In genomic region chr1:57850572-57850971, GRCh38 we compare ENCODE assay signal across 27 cellular contexts.
"Had no signal": no experiment of that assay in that cellular context is flagged by ENCODE, and none has a peak within 500 bp of the region (broad histone marks: within the 10 kb centered on the region; RNA-seq: fewer than 3 reads in every experiment).

No MANE protein-coding gene starts in this region.

- ATAC-seq: natural killer cell treated with Interleukin-12 subunit alpha and Interleukin-12 subunit beta and Interleukin-15 and Interleukin-18, amount 100 ng/mL, for 72 hours; psoas muscle; right cardiac atrium; right lobe of liver; stimulated activated effector memory CD8-positive, alpha-beta T cell treated with anti-CD3 and anti-CD28 coated beads, Interleukin-12 subunit alpha, Interleukin-12 subunit beta, amount 100 ng/mL, for 72 hours; stimulated activated naive B cell treated with anti-CD40 and anti-IgM and Interleukin-4, amounts not matched to agents 10 μg/mL and 1 μg/mL and 100 μg/mL, for 72 hours had no signal

- H3K79me2 ChIP-seq: parathyroid adenoma had no signal

- H2AFZ ChIP-seq: parathyroid adenoma had no signal

- H3K27me3 Mint-ChIP-seq: stimulated activated naive B cell treated with anti-CD40 and anti-IgM and Interleukin-4, amounts not matched to agents 10 μg/mL and 1 μg/mL and 100 μg/mL, for 72 hours had no signal

- H3K27ac Mint-ChIP-seq: natural killer cell treated with Interleukin-12 subunit alpha and Interleukin-12 subunit beta and Interleukin-15 and Interleukin-18, amount 100 ng/mL, for 72 hours; nephron progenitor cell; progenitor cell of endocrine pancreas; stimulated activated effector memory CD8-positive, alpha-beta T cell treated with anti-CD3 and anti-CD28 coated beads, Interleukin-12 subunit alpha, Interleukin-12 subunit beta, amount 100 ng/mL, for 72 hours; stimulated activated naive B cell treated with anti-CD40 and anti-IgM and Interleukin-4, amounts not matched to agents 10 μg/mL and 1 μg/mL and 100 μg/mL, for 72 hours; stimulated activated naive CD8-positive, alpha-beta T cell treated with anti-CD3 and anti-CD28 coated beads, Interleukin-15, Interleukin-2, amounts not matched to agents 100 ng/mL and 50 ng/mL, for 24 hours had no signal

- H3K36me3 ChIP-seq: neutrophil, right lobe of liver, sigmoid colon, stomach, thoracic aorta, thyroid gland, tibial nerve, upper lobe of left lung, vagina had no signal

- H3K4me1 Mint-ChIP-seq: nephron progenitor cell; stimulated activated effector memory CD8-positive, alpha-beta T cell treated with anti-CD3 and anti-CD28 coated beads, Interleukin-12 subunit alpha, Interleukin-12 subunit beta, amount 100 ng/mL, for 72 hours; stimulated activated naive B cell treated with anti-CD40 and anti-IgM and Interleukin-4, amounts not matched to agents 10 μg/mL and 1 μg/mL and 100 μg/mL, for 72 hours had no signal

- H3K36me3 Mint-ChIP-seq: natural killer cell treated with Interleukin-12 subunit alpha and Interleukin-12 subunit beta and Interleukin-15 and Interleukin-18, amount 100 ng/mL, for 72 hours; stimulated activated effector memory CD8-positive, alpha-beta T cell treated with anti-CD3 and anti-CD28 coated beads, Interleukin-12 subunit alpha, Interleukin-12 subunit beta, amount 100 ng/mL, for 72 hours; stimulated activated naive B cell treated with anti-CD40 and anti-IgM and Interleukin-4, amounts not matched to agents 10 μg/mL and 1 μg/mL and 100 μg/mL, for 72 hours had no signal

- H3K4me3 Mint-ChIP-seq: natural killer cell treated with Interleukin-12 subunit alpha and Interleukin-12 subunit beta and Interleukin-15 and Interleukin-18, amount 100 ng/mL, for 72 hours; nephron progenitor cell; neural crest cell; stimulated activated effector memory CD8-positive, alpha-beta T cell treated with anti-CD3 and anti-CD28 coated beads, Interleukin-12 subunit alpha, Interleukin-12 subunit beta, amount 100 ng/mL, for 72 hours; stimulated activated naive B cell treated with anti-CD40 and anti-IgM and Interleukin-4, amounts not matched to agents 10 μg/mL and 1 μg/mL and 100 μg/mL, for 72 hours; stimulated activated naive CD8-positive, alpha-beta T cell treated with anti-CD3 and anti-CD28 coated beads, Interleukin-15, Interleukin-2, amounts not matched to agents 100 ng/mL and 50 ng/mL, for 24 hours had no signal

- H3K4me1 ChIP-seq: parathyroid adenoma, psoas muscle, right lobe of liver, sigmoid colon, stomach, thyroid gland, tibial nerve, upper lobe of left lung, vagina had no signal

- H3K27me3 ChIP-seq: neutrophil, right lobe of liver, sigmoid colon, stomach, thyroid gland, tibial nerve, upper lobe of left lung, vagina had no signal

- H3K4me3 ChIP-seq: psoas muscle, right lobe of liver, sigmoid colon, stomach, thoracic aorta, thyroid gland, tibial nerve, upper lobe of left lung, vagina had no signal

- H3K27ac ChIP-seq: neutrophil, parathyroid adenoma, psoas muscle, right lobe of liver, sigmoid colon, stomach, thoracic aorta, thyroid gland, tibial nerve, upper lobe of left lung, vagina had no signal

- H3K9me3 Mint-ChIP-seq: nephron progenitor cell; neural crest cell; stimulated activated naive CD8-positive, alpha-beta T cell treated with anti-CD3 and anti-CD28 coated beads, Interleukin-15, Interleukin-2, amounts not matched to agents 100 ng/mL and 50 ng/mL, for 24 hours had no signal

- DNase-seq: nephron progenitor cell; nucleus accumbens; posterior cingulate gyrus; psoas muscle; right cardiac atrium; right lobe of liver; sigmoid colon; stimulated activated CD4-positive, alpha-beta T cell treated with anti-CD3 and anti-CD28 coated beads, Interleukin-15, amount 100 ng/mL, for 24 hours; stimulated activated CD4-positive, alpha-beta T cell treated with anti-CD3 and anti-CD28 coated beads, Interleukin-2, amount 100 ng/mL, for 24 hours; stimulated activated CD4-positive, alpha-beta T cell treated with anti-CD3 and anti-CD28 coated beads, Interleukin-2, amount 100 ng/mL, for 48 hours; stimulated activated CD4-positive, alpha-beta T cell treated with anti-CD3 and anti-CD28 coated beads, Interleukin-4, amount 100 ng/mL, for 24 hours; stimulated activated naive B cell treated with anti-CD40 and anti-IgM and Interleukin-4, amounts not matched to agents 10 μg/mL and 1 μg/mL and 100 μg/mL, for 72 hours; stimulated activated naive CD4-positive, alpha-beta T cell treated with Interleukin-2 at 50 U/mL for 16 hours; stomach; thyroid gland; trophoblast cell had no signal
